In the genomic region with DNA sequence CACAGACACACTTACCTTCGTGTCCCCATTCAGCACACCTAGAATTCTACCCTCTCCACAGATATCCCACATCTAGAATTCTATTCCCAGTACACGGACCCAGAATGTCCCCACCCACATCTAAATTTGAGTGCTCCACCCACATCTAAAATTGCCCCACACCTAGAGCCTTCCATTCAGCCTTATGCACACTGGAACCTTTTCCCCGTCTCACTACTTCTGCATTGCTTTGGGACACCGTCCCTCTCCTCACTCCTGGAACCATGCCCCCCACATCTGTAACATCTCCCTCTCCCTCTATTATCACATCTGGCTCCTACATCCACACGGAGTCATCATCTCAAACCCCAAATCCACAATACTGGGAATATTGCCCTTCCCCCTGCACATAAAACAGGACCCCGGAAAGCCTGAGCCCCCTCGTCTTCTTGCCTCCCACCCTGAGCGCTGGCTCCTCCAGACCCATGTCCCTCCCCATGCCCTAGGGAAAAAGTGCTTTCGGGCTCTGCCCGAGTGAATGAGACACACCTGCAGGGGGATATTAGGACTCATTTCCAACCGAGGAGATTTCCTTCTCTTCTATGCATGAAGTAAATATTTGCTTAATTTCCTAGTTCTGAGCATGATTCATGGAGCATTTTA, we compare ENCODE assay signal across 1 cellular context.
TF ChIP-seq lines count a peak whose summit lies in the region.

No MANE protein-coding gene starts in this region.

TF ChIP-seq in H1, 55 proteins besides CTCF, POLR2A, EP300 and RAD21:
- TF ChIP-seq SP1 (IDR thresholded peaks at IDR 0.05; ENCODE audit: low read depth, low read length) (no peak), RNF2 (IDR thresholded peaks at IDR 0.05; ENCODE audit: borderline replicate concordance, low read depth, low read length, missing control alignments, poor library complexity, severe bottlenecking) (no peak), BACH1 (IDR thresholded peaks at IDR 0.05; ENCODE audit: low read length) (no peak), SP4 (IDR thresholded peaks at IDR 0.05; ENCODE audit: low read length) (no peak), BRCA1 (IDR thresholded peaks at IDR 0.05; ENCODE audit: low read depth, low read length) (no peak), GTF2F1 (IDR thresholded peaks at IDR 0.05; ENCODE audit: borderline replicate concordance, low read depth, low read length) (no peak), FOSL1 (IDR thresholded peaks at IDR 0.05; ENCODE audit: insufficient read depth, low read depth, low read length) (no peak), TAF7 (optimal IDR thresholded peaks at IDR 0.05; ENCODE audit: borderline replicate concordance, low read depth, low read length) (no peak), E2F6 (IDR thresholded peaks at IDR 0.05) (no peak), TBP (IDR thresholded peaks at IDR 0.05; ENCODE audit: low read depth, low read length) (no peak), KDM4A (IDR thresholded peaks at IDR 0.05; ENCODE audit: low read depth, low read length, severe bottlenecking) (no peak), SIRT6 (IDR thresholded peaks at IDR 0.05; ENCODE audit: low read length) (no peak), SP2 (IDR thresholded peaks at IDR 0.05; ENCODE audit: low read length) (no peak), TCF12 (IDR thresholded peaks at IDR 0.05; ENCODE audit: low read depth, low read length) (no peak)
TF ChIP-seq in H1: peak in this region for 0.
